Comparison of ENCODE assay signal across 8 cellular contexts in the genomic region with DNA sequence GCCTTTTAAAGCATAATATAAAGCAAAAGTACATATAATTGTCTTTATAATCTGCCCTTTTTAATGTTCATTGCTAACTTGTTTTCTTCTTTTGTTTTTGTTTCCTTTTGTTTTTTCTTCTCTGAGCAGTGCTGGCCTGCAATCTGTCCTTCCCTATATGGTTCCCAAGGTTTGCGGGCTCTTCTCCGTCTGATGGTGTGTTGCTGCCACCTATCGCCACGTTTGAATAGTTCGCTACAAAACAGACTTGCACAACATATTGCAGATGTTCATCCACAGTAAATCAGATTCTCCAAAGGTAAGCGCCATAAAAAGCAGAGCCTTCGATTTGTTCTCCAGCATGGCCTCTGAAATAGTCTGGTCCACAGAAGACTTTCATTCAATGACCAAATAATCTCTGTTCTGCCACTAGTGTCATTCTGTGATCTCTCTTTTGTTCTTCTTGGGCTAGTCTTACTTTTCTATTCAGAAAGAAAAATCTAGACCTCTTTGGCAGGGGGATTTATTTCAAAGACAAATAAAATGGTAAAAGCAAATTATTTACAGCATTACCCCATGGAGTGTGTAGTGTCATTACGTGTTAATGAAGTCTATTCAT. TPM values are rescaled to one million over a fixed set of nuclear protein-coding genes. Genes with fewer than 3 reads are reported as not detected.
DNase-seq lines count a peak whose midpoint lies in the region; ATAC-seq, FAIRE-seq and TF ChIP-seq lines count a peak whose summit lies in the region.

No MANE protein-coding gene starts in this region.

- peak; percentile 95 for FAIRE-seq in A549 (lab: Jason Lieb, UNC)
- FAIRE-seq in GM12878 (lab: Jason Lieb, UNC), result peak; percentile 83

- peak; percentile 32 to 84 for DNase-seq in A549 (ENCODE audit: low read depth in 1 of 2, low spot score in 1 of 2)
- DNase-seq in GM13977 (ENCODE audit: low spot score), result peak; percentile 27
- peak; percentile 66 for DNase-seq in NCI-H128 (lab: John Stamatoyannopoulos, UW; ENCODE audit: unreplicated experiment)
- peak; percentile 49 for DNase-seq in SK-N-SH
- DNase-seq in GM12878 (ENCODE audit: low read depth, low spot score), result no peak
- peak; percentile 23 for DNase-seq in iPS DF 19.7 (ENCODE audit: low read depth, low spot score)
- no peak for DNase-seq in spleen

- H3K9ac ChIP-seq in SK-N-SH, result no peak overlapping the region
- no peak overlapping the region for H3K9ac ChIP-seq in GM12878 (ENCODE audit: control insufficient read depth, insufficient read depth, low read length)

- H3K4me1 ChIP-seq in A549 (no peaks in the 10 kb centered on the region), SK-N-SH (ENCODE audit: control insufficient read depth in 1 of 2, insufficient read depth in 2 of 2, low read depth in 1 of 2, low read length in 1 of 2) (peaks cover 0 to 7% of the 10 kb centered on the region in 2 experiments; a peak in 1 of 4 replicates), GM12878 (ENCODE audit: control insufficient read depth, insufficient read depth, low read length) (no peaks in the 10 kb centered on the region), spleen (no peaks in the 10 kb centered on the region)

- ATAC-seq in A549, result peak; percentile 99 to 100
- peak; percentile 78 for ATAC-seq in HG02840 (IDR thresholded peaks at IDR 0.05; ENCODE audit: low FRiP score, unreplicated experiment)
- peak; percentile 96 for ATAC-seq in GM12878

- in situ Hi-C loops in GM13977 (cut with MboI; ENCODE audit: low pct_unique_long_range_greater_than_20kb, low sequenced_read_pairs, unreplicated experiment) (no loop called here), GM12878 (cut with MboI) (no loop called here)

- TF ChIP-seq RAD21 in A549 (conservative IDR thresholded peaks at IDR 0.05 in 1 of 2, IDR thresholded peaks at IDR 0.05 in 1 of 2) (peak; percentile 95 to 98), SK-N-SH (IDR thresholded peaks at IDR 0.05; ENCODE audit: low read length) (peak; percentile 97), GM12878 (IDR thresholded peaks at IDR 0.05; ENCODE audit: insufficient read depth, low read depth, low read length) (peak; percentile 81)

- no TSS peak for BruUV-seq in GM12878 (replicated peaks; lab: Mats Ljungman, UMichigan)

- TF ChIP-seq EP300 in A549 (IDR thresholded peaks at IDR 0.05), result no peak
- no peak; a peak in 1 of 4 replicates for TF ChIP-seq EP300 in SK-N-SH (IDR thresholded peaks at IDR 0.05; ENCODE audit: borderline replicate concordance in 1 of 2, low read depth in 1 of 2, low read length in 1 of 2)
- TF ChIP-seq EP300 in GM12878 (IDR thresholded peaks at IDR 0.05; ENCODE audit: borderline replicate concordance in 1 of 2, control insufficient read depth in 1 of 2, low read depth in 2 of 2, low read length in 2 of 2), result no peak

- WGBS in A549 (ENCODE audit: missing lambda C conversion rate), result 2% methylated on average over 8 of the region's 8 CpGs
- 1% methylated on average over 8 of the region's 8 CpGs for WGBS in SK-N-SH (ENCODE audit: low lambda C conversion rate)
- under 1% methylated on average over 8 of the region's 8 CpGs for WGBS in GM12878 (ENCODE audit: insufficient coverage, insufficient replicate concordance, low lambda C conversion rate, missing lambda C conversion rate)
- 4 to 12% (median 6%) methylated on average over 8 of the region's 8 CpGs for WGBS in spleen, 5 donors

- H3K27ac ChIP-seq in A549 (no peak overlapping the region), SK-N-SH (ENCODE audit: low read depth in 2 of 2, low read length in 1 of 2) (peak overlapping the region in 1 of 2 experiments; percentile 79; a peak in 2 of 4 replicates), GM12878 (ENCODE audit: control insufficient read depth, insufficient read depth) (no peak overlapping the region), spleen (no peak overlapping the region)

- no peaks in the 10 kb centered on the region for H4K20me1 ChIP-seq in SK-N-SH (ENCODE audit: insufficient read depth)
- H4K20me1 ChIP-seq in GM12878 (ENCODE audit: control insufficient read depth, insufficient read depth), result no peaks in the 10 kb centered on the region

- POLR2A ChIA-PET in A549 (lab: Yijun Ruan, JAX) (no interaction called here), SK-N-SH (lab: Yijun Ruan, JAX) (no interaction called here), GM12878 (lab: Charles Lee) (no interaction called here)

- intact Hi-C loops in GM12878 (cut with micrococcal nuclease; ENCODE audit: unreplicated experiment) (loop anchor here (2.0 to 5.0 kb wide), 2 partner anchors 129 to 723 kb away; no protein-coding TSS in a partner anchor), spleen (cut with DNase I; ENCODE audit: low total_unique reads) (no loop called here)

- H2AFZ ChIP-seq in SK-N-SH (ENCODE audit: low read depth) (peak overlapping the region; percentile 61; the same call in 1 of the 2 replicates), GM12878 (ENCODE audit: control insufficient read depth, low read depth, low read length) (no peak overlapping the region)

- H3K4me2 ChIP-seq in A549 (0 out of 3 replicates have a peak overlapping the region, but pooled peaks have one; percentile 19), SK-N-SH (no peak overlapping the region), GM12878 (ENCODE audit: control insufficient read depth, insufficient read depth) (no peak overlapping the region)

- no peaks in the 10 kb centered on the region for H3F3A ChIP-seq in SK-N-SH (replicated peaks; ENCODE audit: insufficient read depth)

- H3K36me3 ChIP-seq in SK-N-SH (replicated peaks in 1 of 2; ENCODE audit: control insufficient read depth in 1 of 2, insufficient read depth in 2 of 2, low read length in 1 of 2) (no peaks in the 10 kb centered on the region), GM12878 (ENCODE audit: control insufficient read depth in 2 of 2, insufficient read depth in 2 of 2, low read length in 1 of 2) (no peaks in the 10 kb centered on the region), spleen (no peaks in the 10 kb centered on the region)

- TF ChIP-seq CTCF in A549 (IDR thresholded peaks at IDR 0.05) (peak; percentile 93), GM13977 (IDR thresholded peaks at IDR 0.05; ENCODE audit: extremely low read depth, insufficient read depth, missing control alignments) (peak; percentile 76), SK-N-SH (IDR thresholded peaks at IDR 0.05) (peak; percentile 91), GM12878 (IDR thresholded peaks at IDR 0.05 in 2 of 3, conservative IDR thresholded peaks at IDR 0.05 in 1 of 3; ENCODE audit: control insufficient read depth in 2 of 3, extremely low read depth in 1 of 3, insufficient read depth in 1 of 3, low read depth in 3 of 3, low read length in 3 of 3) (peak; percentile 65 to 83 (median 74)), spleen (IDR thresholded peaks at IDR 0.05 in 8 of 11, conservative IDR thresholded peaks at IDR 0.05 in 3 of 11) (peak in 9 of 11 experiments; percentile 11 to 57 (median 45))

- H3K4me3 ChIP-seq in A549 (no peak overlapping the region), SK-N-SH (ENCODE audit: low read depth in 2 of 2, low read length in 1 of 2) (no peak overlapping the region; a peak in 1 of 4 replicates), GM12878 (no peak overlapping the region), spleen (no peak overlapping the region)

- RAD21 ChIA-PET in GM12878 (lab: Charles Lee; ENCODE audit: unreplicated experiment), result no interaction called here

- CTCF ChIA-PET in A549 (lab: Yijun Ruan, JAX), result interaction anchor here (0.6 to 1.7 kb wide), 6 partner anchors 11 to 1731 kb away, joined by 3 to 6 read pairs (median 3); no protein-coding TSS in a partner anchor
- CTCF ChIA-PET in SK-N-SH (lab: Yijun Ruan, JAX), result interaction anchor here (0.6 kb wide), 1 partner anchor 10 kb away, joined by 3 read pairs; no protein-coding TSS in a partner anchor
- CTCF ChIA-PET in GM12878 (lab: Yijun Ruan, JAX), result no interaction called here

- SMC1A ChIA-PET in GM12878 (lab: Charles Lee; ENCODE audit: uncharacterized antibody, unreplicated experiment), result no interaction called here

- no peaks in the 10 kb centered on the region for H3K9me3 ChIP-seq in A549
- H3K9me3 ChIP-seq in SK-N-SH, result no peaks in the 10 kb centered on the region
- H3K9me3 ChIP-seq in GM12878 (replicated peaks; ENCODE audit: control insufficient read depth, insufficient read depth, low read length), result no peaks in the 10 kb centered on the region
- H3K9me3 ChIP-seq in spleen, result no peaks in the 10 kb centered on the region

- H3K79me2 ChIP-seq in SK-N-SH (ENCODE audit: insufficient read depth) (no peaks in the 10 kb centered on the region), GM12878 (ENCODE audit: control insufficient read depth, insufficient read depth, low read length) (no peaks in the 10 kb centered on the region)

- TF ChIP-seq POLR2A in A549 (IDR thresholded peaks at IDR 0.05; ENCODE audit: low read length) (no peak), GM12878 (IDR thresholded peaks at IDR 0.05; ENCODE audit: low read depth, low read length) (no peak), spleen (IDR thresholded peaks at IDR 0.05) (no peak)

- no peaks in the 10 kb centered on the region for H3K27me3 ChIP-seq in SK-N-SH (ENCODE audit: insufficient read depth)
- no peaks in the 10 kb centered on the region for H3K27me3 ChIP-seq in GM12878 (replicated peaks in 1 of 2; ENCODE audit: control insufficient read depth in 2 of 2, insufficient read depth in 2 of 2, low read length in 1 of 2)
- H3K27me3 ChIP-seq in spleen (replicated peaks in 1 of 7), result no peaks in the 10 kb centered on the region

- H3K9me2 ChIP-seq in SK-N-SH, result no peaks in the 10 kb centered on the region

RNA-seq across cellular contexts. Expression of a gene that starts 33.5 kb away (rescaled TPM):
- polyA plus RNA-seq in A549 (2011; rRNA removed) (0.03 TPM in 1 of 2 replicates, not detected in the other), A549 (2017; fragmentation: RNase III; extraction: RNeasy Plus Mini Kit Qiagen cat#74134 plus additional on column Dnase treatment) (not detected in 3 replicates), SK-N-SH (2012; rRNA removed) (0.03 and 0.10 TPM in 2 replicates), GM12878 (2011; rRNA removed) (0.03 and 0.19 TPM in 2 replicates), GM12878 (2014; fragmentation: Illumina TruSeq; extraction: Trizol) (0.21 TPM in 1 of 2 replicates, not detected in the other), GM12878 (2014; fragmentation: Nextera tagmentation; extraction: Ambion mirVana) (not detected), GM12878 (2014; rRNA removed) (not detected in 2 replicates), GM12878 (2016; fragmentation: Nextera tagmentation; extraction: Ambion mirVana) (not detected), spleen (not detected)
- polyA plus RNA-seq in A549 (2012; cell fraction: cytosol; rRNA removed), result not detected in 2 replicates
- polyA plus RNA-seq in A549 (2012; cell fraction: nucleus; rRNA removed), result 0.12 TPM in 1 of 2 replicates, not detected in the other
- polyA minus RNA-seq in A549 (2011; rRNA and poly(A)+ RNA removed), result not detected in 2 replicates
- polyA plus RNA-seq in SK-N-SH (2012; cell fraction: cytosol; rRNA removed), result 0.03 and 0.07 TPM in 2 replicates
- polyA plus RNA-seq in SK-N-SH (2012; cell fraction: nucleus; rRNA removed), result 0.04 and 0.13 TPM in 2 replicates
- total RNA-seq in GM12878 (2013; cell fraction: nucleolus; rRNA removed), result 0.21 and 0.24 TPM in 2 replicates
- total RNA-seq in GM12878 (2014; rRNA removed) (0.06 TPM in 1 of 2 replicates, not detected in the other), GM12878 (2014; rRNA removed; fragmentation: Illumina TruSeq; extraction: Trizol) (0.09 TPM in 1 of 2 replicates, not detected in the other), GM12878 (2021) (not detected in 2 replicates), spleen (under 1 TPM in 3 of 7 donors, not detected in 4; 0.17 to 0.27 (median 0.19) TPM)
- not detected for polyA plus RNA-seq in GM12878 (2011; ENCODE audit: low read depth)
- not detected in 2 replicates for polyA plus RNA-seq in GM12878 (2011; cell fraction: cytosol; rRNA removed)
- 0.25 and 0.28 TPM in 2 replicates for polyA plus RNA-seq in GM12878 (2011; cell fraction: nucleus; rRNA removed)
- polyA plus RNA-seq in GM12878 (2012), result not detected in 2 replicates
- 0.05 TPM in 1 of 2 replicates, not detected in the other for polyA minus RNA-seq in GM12878 (2011; rRNA and poly(A)+ RNA removed)
- polyA minus RNA-seq in GM12878 (2011; cell fraction: cytosol; rRNA and poly(A)+ RNA removed), result not detected in 2 replicates
- 0.12 and 0.67 TPM in 2 replicates for polyA minus RNA-seq in GM12878 (2011; cell fraction: nucleus; rRNA and poly(A)+ RNA removed)

Comparison
In these comparisons a context has a peak if more than half of its experiments do, and no peak if none do; other contexts are left out.
1. DNase-seq: peak in A549 (2 of 2), GM13977 (single experiment), NCI-H128 (single experiment), SK-N-SH (single experiment) and iPS DF 19.7 (single experiment); none in GM12878 (single experiment) and spleen (single experiment).
2. Peak in every context shown above with its lines, with median percentiles within 50 percentile points of each other: ATAC-seq and CTCF ChIP-seq.